Comparison of ENCODE assay signal across 20 cellular contexts in the genomic region with DNA sequence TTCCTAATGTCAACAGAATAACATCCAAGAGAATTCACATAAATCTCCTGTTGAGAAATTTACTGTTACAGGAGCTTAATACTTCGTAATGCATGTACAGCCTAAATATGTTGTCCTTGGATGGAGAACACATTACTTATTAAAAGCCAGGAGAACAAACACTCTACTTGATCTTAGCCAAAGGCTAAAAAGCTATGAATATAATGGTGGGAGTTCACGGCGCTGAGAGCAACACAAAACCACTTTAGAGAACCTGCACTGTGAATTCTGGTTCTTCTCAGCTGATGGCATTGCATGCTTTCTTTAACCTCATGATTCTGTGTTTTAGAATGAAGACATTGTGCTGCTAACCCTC.
DNase-seq lines count a peak whose midpoint lies in the region; ATAC-seq and TF ChIP-seq lines count a peak whose summit lies in the region.
"Had no signal": no experiment of that assay in that cellular context is flagged by ENCODE, and none has a peak within 500 bp of the region (broad histone marks: within the 10 kb centered on the region; RNA-seq: fewer than 3 reads in every experiment).

No MANE protein-coding gene starts in this region.

- CTCF ChIA-PET in activated naive CD4-positive, alpha-beta T cell treated with anti-CD3 and anti-CD28 coated beads, Interleukin-2, amount 10 ng/mL, durations not matched to agents 7 days and 5 days (lab: Charles Lee): interaction anchor here (1.5 kb wide), 1 partner anchor 16 kb away, joined by 3 read pairs; no protein-coding TSS in a partner anchor

- H2BK12ac ChIP-seq in mesenchymal stem cell (ENCODE audit: low read length in 2 of 2): no peak overlapping the region

- H3K9ac ChIP-seq in mesenchymal stem cell (ENCODE audit: low read length): no peak overlapping the region

- H3K27ac ChIP-seq in mesenchymal stem cell (ENCODE audit: low read length, poor library complexity, severe bottlenecking) (no peak overlapping the region), stomach (peak overlapping the region in 4 of 5 donors; percentile 30 to 68 (median 64))
- H3K27ac ChIP-seq: pancreas, WERI-Rb-1 had no signal

- H3K4me3 ChIP-seq in mesenchymal stem cell (ENCODE audit: insufficient read depth in 1 of 2, low read depth in 1 of 2, low read length in 2 of 2) (no peak overlapping the region), stomach (no peak overlapping the region)
- H3K4me3 ChIP-seq: K562, pancreas had no signal

- no peaks in the 10 kb centered on the region for H3K36me3 ChIP-seq in mesenchymal stem cell (ENCODE audit: control insufficient read depth in 1 of 2, insufficient read depth in 2 of 2, low read depth in 1 of 2, low read length in 2 of 2)
- H3K36me3 ChIP-seq in stomach: no peaks in the 10 kb centered on the region
- H3K36me3 ChIP-seq: pancreas, WERI-Rb-1 had no signal

- H2BK5ac ChIP-seq in mesenchymal stem cell (ENCODE audit: low read depth, low read length, poor library complexity, severe bottlenecking): no peak overlapping the region

- H3K9me3 ChIP-seq in mesenchymal stem cell (ENCODE audit: control insufficient read depth, low read length): no peaks in the 10 kb centered on the region
- no peaks in the 10 kb centered on the region for H3K9me3 ChIP-seq in stomach
- H3K9me3 ChIP-seq: Caco-2, pancreas had no signal

- H3K4me2 ChIP-seq in mesenchymal stem cell (ENCODE audit: low read length, poor library complexity, severe bottlenecking): no peak overlapping the region

- in situ Hi-C loops in SK-MEL-5 (cut with HindIII; ENCODE audit: low pct_unique_long_range_greater_than_20kb, low sequenced_read_pairs): no loop called here

- no peak overlapping the region for H2BK15ac ChIP-seq in mesenchymal stem cell (ENCODE audit: low read depth, poor library complexity, severe bottlenecking)

- no peak for TF ChIP-seq CTCF in stomach (IDR thresholded peaks at IDR 0.05)
- no peak for TF ChIP-seq CTCF in endothelial cell (IDR thresholded peaks at IDR 0.05; ENCODE audit: unreplicated experiment)

- no peak overlapping the region for H4K91ac ChIP-seq in mesenchymal stem cell (ENCODE audit: low read length)

- H2AFZ ChIP-seq in mesenchymal stem cell (ENCODE audit: low read depth, low read length): no peak overlapping the region

- H3K4me1 ChIP-seq in mesenchymal stem cell (ENCODE audit: control insufficient read depth, insufficient read depth, low read depth, low read length): peaks cover 8% of the 10 kb centered on the region
- peaks cover 0 to 27% (median 5%) of the 10 kb centered on the region in 4 donors for H3K4me1 ChIP-seq in stomach
- H3K4me1 ChIP-seq: Caco-2, pancreas had no signal

- intact Hi-C loops in stomach (cut with DNase I; ENCODE audit: low total_unique reads): no loop called here

- no peak overlapping the region for H4K8ac ChIP-seq in mesenchymal stem cell (ENCODE audit: low read length)

- H3K27ac Mint-ChIP-seq in activated naive CD4-positive, alpha-beta T cell treated with anti-CD3 and anti-CD28 coated beads, Interleukin-2, amount 10 ng/mL, durations not matched to agents 7 days and 5 days: peak overlapping the region; percentile 88
- H3K27ac Mint-ChIP-seq in endothelial cell (ENCODE audit: unreplicated experiment): no peak overlapping the region

- no peak for TF ChIP-seq POLR2A in stomach (IDR thresholded peaks at IDR 0.05)

- peaks cover 14% of the 10 kb centered on the region for H3K4me1 Mint-ChIP-seq in activated naive CD4-positive, alpha-beta T cell treated with anti-CD3 and anti-CD28 coated beads, Interleukin-2, amount 10 ng/mL, durations not matched to agents 7 days and 5 days
- H3K4me1 Mint-ChIP-seq in endothelial cell (ENCODE audit: unreplicated experiment): peaks cover 39% of the 10 kb centered on the region

- WGBS in mesenchymal stem cell: 93% methylated on average over 2 of the region's 3 CpGs
- 81 to 88% (median 85%) methylated on average over 3 of the region's 3 CpGs for WGBS in stomach, 5 donors

- no peak overlapping the region for H3K4ac ChIP-seq in mesenchymal stem cell (ENCODE audit: low read depth in 1 of 2, low read length in 2 of 2)

- ATAC-seq in HG02571 (IDR thresholded peaks at IDR 0.05; ENCODE audit: unreplicated experiment): no peak
- ATAC-seq: K562, pancreas had no signal

- H3K27me3 Mint-ChIP-seq in activated naive CD4-positive, alpha-beta T cell treated with anti-CD3 and anti-CD28 coated beads, Interleukin-2, amount 10 ng/mL, durations not matched to agents 7 days and 5 days: peaks cover 6% of the 10 kb centered on the region
- H3K27me3 Mint-ChIP-seq in endothelial cell (ENCODE audit: unreplicated experiment): no peaks in the 10 kb centered on the region
- H3K27me3 Mint-ChIP-seq: brain had no signal

- no peak overlapping the region for H3K14ac ChIP-seq in mesenchymal stem cell (ENCODE audit: low read length in 2 of 2)

- no peak overlapping the region for H2BK120ac ChIP-seq in mesenchymal stem cell (ENCODE audit: low read depth, low read length)

- H3K18ac ChIP-seq in mesenchymal stem cell (ENCODE audit: low read depth in 1 of 2, low read length in 2 of 2): no peak overlapping the region

- no peak for DNase-seq in activated naive CD4-positive, alpha-beta T cell treated with anti-CD3 and anti-CD28 coated beads, Interleukin-2, amount 10 ng/mL, durations not matched to agents 7 days and 5 days
- no peak for DNase-seq in activated naive CD4-positive, alpha-beta T cell treated with anti-CD3 and anti-CD28 coated beads, Interleukin-2, amount 50 U/mL, for 16 hours
- DNase-seq in SK-MEL-5 (ENCODE audit: low read depth, low spot score) (peak; percentile 94), mesenchymal stem cell (no peak), stomach (no peak), SW 1271 (lab: John Stamatoyannopoulos, UW) (no peak), endothelial cell (ENCODE audit: low spot score) (no peak)
- DNase-seq: activated gamma-delta T cell treated with Interleukin-2 at 50 U/mL for 16 hours; Caco-2; GDM1; islet precursor cell; NCI-H1092 treated with DMSO at 0.1 percent for 48 hours; NCI-H2107; NCI-H748 treated with DMSO at 0.1 percent for 48 hours; pancreas; stimulated activated naive CD8-positive, alpha-beta T cell treated with anti-CD3 and anti-CD28 coated beads, Interleukin-15, Interleukin-2, amounts not matched to agents 100 U/mL and 50 U/mL, for 24 hours; WERI-Rb-1 had no signal

- no peak overlapping the region for H3K4me3 Mint-ChIP-seq in activated naive CD4-positive, alpha-beta T cell treated with anti-CD3 and anti-CD28 coated beads, Interleukin-2, amount 10 ng/mL, durations not matched to agents 7 days and 5 days
- H3K4me3 Mint-ChIP-seq in endothelial cell (ENCODE audit: unreplicated experiment): no peak overlapping the region
- H3K4me3 Mint-ChIP-seq: brain had no signal

- no peaks in the 10 kb centered on the region for H3K9me3 Mint-ChIP-seq in activated naive CD4-positive, alpha-beta T cell treated with anti-CD3 and anti-CD28 coated beads, Interleukin-2, amount 10 ng/mL, durations not matched to agents 7 days and 5 days
- H3K9me3 Mint-ChIP-seq in endothelial cell (ENCODE audit: unreplicated experiment): no peaks in the 10 kb centered on the region
- H3K9me3 Mint-ChIP-seq: brain had no signal

- no peaks in the 10 kb centered on the region for H3K79me1 ChIP-seq in mesenchymal stem cell (replicated peaks; ENCODE audit: low read length, poor library complexity, severe bottlenecking)

- H3K23ac ChIP-seq in mesenchymal stem cell (ENCODE audit: low read length in 2 of 2): no peak overlapping the region

- TF ChIP-seq EP300 in stomach (IDR thresholded peaks at IDR 0.05): no peak

- H3K36me3 Mint-ChIP-seq in activated naive CD4-positive, alpha-beta T cell treated with anti-CD3 and anti-CD28 coated beads, Interleukin-2, amount 10 ng/mL, durations not matched to agents 7 days and 5 days: no peaks in the 10 kb centered on the region
- H3K36me3 Mint-ChIP-seq in endothelial cell (ENCODE audit: low read depth, unreplicated experiment): no peaks in the 10 kb centered on the region
- H3K36me3 Mint-ChIP-seq: brain had no signal

- peaks cover 0 to 5% of the 10 kb centered on the region in 2 experiments for H3K27me3 ChIP-seq in mesenchymal stem cell (ENCODE audit: control insufficient read depth in 1 of 2, insufficient read depth in 1 of 2, low read length in 2 of 2)
- no peaks in the 10 kb centered on the region for H3K27me3 ChIP-seq in stomach
- H3K27me3 ChIP-seq: pancreas had no signal

- H2AK5ac ChIP-seq in mesenchymal stem cell (ENCODE audit: low read length, severe bottlenecking): peak overlapping the region; percentile 10
